14 cellular contexts compared by ENCODE assay signal in genomic region chr1:245111073-245111472, GRCh38. TPM values are rescaled to one million over a fixed set of nuclear protein-coding genes. Genes with fewer than 3 reads are reported as not detected.
DNase-seq lines count a peak whose midpoint lies in the region; ATAC-seq lines count a peak whose summit lies in the region.
"Had no signal": no experiment of that assay in that cellular context is flagged by ENCODE, and none has a peak within 500 bp of the region (broad histone marks: within the 10 kb centered on the region; RNA-seq: fewer than 3 reads in every experiment).

No MANE protein-coding gene starts in this region.

- DNase-seq in cardiac septum (ENCODE audit: low spot score), result peak; percentile 53
- no peak for DNase-seq in Right ventricle myocardium superior
- peak; percentile 65 for DNase-seq in mesenteric fat pad (ENCODE audit: low spot score)
- DNase-seq in renal cortical epithelial cell (ENCODE audit: low read depth), result peak; percentile 14
- no peak for DNase-seq in activated effector memory CD4-positive, alpha-beta T cell treated with anti-CD3 and anti-CD28 coated beads, Interleukin-2, amount 50 U/mL, for 16 hours
- DNase-seq in KG1 (lab: John Stamatoyannopoulos, UW), result no peak
- DNase-seq: Caco-2; CD4-positive, CD25-positive, alpha-beta regulatory T cell; CD8-positive, alpha-beta T cell; DMS 273 treated with DMSO at 0.1 percent for 48 hours; DMS79; EL; GDM1; GOT3 had no signal

- intact Hi-C loops in cardiac septum (cut with DNase I) (no loop called here), Right ventricle myocardium superior (cut with DNase I) (no loop called here)

- ATAC-seq in Right ventricle myocardium superior (ENCODE audit: poor library complexity), result no peak
- ATAC-seq: CD8-positive, alpha-beta T cell had no signal

RNA-seq across cellular contexts. Expression of gene KIF26B, which starts 43.7 kb away (rescaled TPM):
- total RNA-seq in cardiac septum, result 1.1 TPM
- 2.4 TPM for total RNA-seq in Right ventricle myocardium superior
- 0.32 TPM for total RNA-seq in mesenteric fat pad
- 5.4 and 19.4 TPM in 2 replicates for total RNA-seq in renal cortical epithelial cell
- total RNA-seq: CD4-positive, CD25-positive, alpha-beta regulatory T cell; CD8-positive, alpha-beta T cell had no signal

Comparison
In these comparisons a context has a peak if more than half of its experiments do, and no peak if none do; other contexts are left out.
1. DNase-seq: peak in cardiac septum (single experiment), mesenteric fat pad (single experiment) and renal cortical epithelial cell (single experiment); none in Right ventricle myocardium superior (single experiment), activated effector memory CD4-positive, alpha-beta T cell treated with anti-CD3 and anti-CD28 coated beads, Interleukin-2, amount 50 U/mL, for 16 hours (single experiment) and KG1 (single experiment).